14 cellular contexts compared by ENCODE assay signal in the genomic region with DNA sequence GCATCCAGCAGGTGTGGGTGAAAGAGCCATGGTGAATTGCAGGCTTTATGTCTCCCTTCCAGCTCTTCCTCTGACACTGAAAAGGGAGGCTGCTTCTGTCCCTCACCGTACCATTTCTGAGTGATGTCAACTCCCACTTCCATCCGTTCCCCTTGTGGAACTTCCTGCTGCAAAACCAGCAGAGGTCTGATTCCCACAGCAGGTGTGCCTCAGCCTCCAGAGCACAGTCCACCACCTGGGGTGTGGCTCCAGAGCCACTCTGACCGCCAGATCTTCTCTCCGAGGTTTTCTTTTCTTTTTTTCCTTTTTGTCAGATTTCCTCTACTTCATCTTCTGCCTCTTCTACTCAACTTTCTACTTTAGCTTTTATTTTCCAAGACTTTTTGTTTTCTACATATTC.
"Had no signal": no experiment of that assay in that cellular context is flagged by ENCODE, and none has a peak within 500 bp of the region (broad histone marks: within the 10 kb centered on the region; RNA-seq: fewer than 3 reads in every experiment).

No MANE protein-coding gene starts in this region.

- H3K27me3 Mint-ChIP-seq: activated CD4-positive, alpha-beta T cell treated with anti-CD3 and anti-CD28 coated beads for 36 hours had no signal

- ATAC-seq: activated CD4-positive, alpha-beta T cell treated with anti-CD3 and anti-CD28 coated beads for 36 hours; left cardiac atrium had no signal

- H3K27ac Mint-ChIP-seq: activated CD4-positive, alpha-beta memory T cell treated with anti-CD3 and anti-CD28 coated beads, Interleukin-2, amount 10 ng/mL, durations not matched to agents 7 days and 5 days; activated CD4-positive, alpha-beta T cell treated with anti-CD3 and anti-CD28 coated beads for 36 hours; immature natural killer cell had no signal

- H3K4me3 Mint-ChIP-seq: activated CD4-positive, alpha-beta memory T cell treated with anti-CD3 and anti-CD28 coated beads, Interleukin-2, amount 10 ng/mL, durations not matched to agents 7 days and 5 days; activated CD4-positive, alpha-beta T cell treated with anti-CD3 and anti-CD28 coated beads for 36 hours; immature natural killer cell had no signal

- H3K36me3 Mint-ChIP-seq: immature natural killer cell had no signal

- H3K27ac ChIP-seq: coronary artery, thoracic aorta, WERI-Rb-1 had no signal

- H3K27me3 ChIP-seq: stomach had no signal

- DNase-seq: activated CD4-positive, alpha-beta memory T cell treated with anti-CD3 and anti-CD28 coated beads, Interleukin-2, amount 10 ng/mL, durations not matched to agents 7 days and 5 days; activated CD4-positive, alpha-beta T cell treated with anti-CD3 and anti-CD28 coated beads for 36 hours; activated CD8-positive, alpha-beta memory T cell treated with anti-CD3 and anti-CD28 coated beads, Interleukin-2, amount 50 U/mL, for 48 hours; activated naive CD4-positive, alpha-beta T cell treated with Interleukin-2 at 50 U/mL for 16 hours; effector memory CD4-positive, alpha-beta T cell; immature natural killer cell; left cardiac atrium; stimulated activated CD4-positive, alpha-beta T cell treated with anti-CD3 and anti-CD28 coated beads, Interleukin-4, amount 100 ng/mL, for 24 hours; stomach; SW 1271; T1000; WERI-Rb-1 had no signal

- H3K9me3 Mint-ChIP-seq: activated CD4-positive, alpha-beta memory T cell treated with anti-CD3 and anti-CD28 coated beads, Interleukin-2, amount 10 ng/mL, durations not matched to agents 7 days and 5 days; immature natural killer cell had no signal

- H3K9me3 ChIP-seq: stomach, thoracic aorta had no signal

- H3K4me3 ChIP-seq: coronary artery, stomach, thoracic aorta had no signal

- H3K4me1 Mint-ChIP-seq: activated CD4-positive, alpha-beta memory T cell treated with anti-CD3 and anti-CD28 coated beads, Interleukin-2, amount 10 ng/mL, durations not matched to agents 7 days and 5 days; activated CD4-positive, alpha-beta T cell treated with anti-CD3 and anti-CD28 coated beads for 36 hours; immature natural killer cell had no signal
